In genomic region chr14:50225974-50226297, GRCh38 we compare ENCODE assay signal across 2 cellular contexts.
TF ChIP-seq lines count a peak whose summit lies in the region.

No MANE protein-coding gene starts in this region.

TF ChIP-seq in liver, 16 proteins besides CTCF, POLR2A, EP300 and RAD21 (continued from another document):
- TF ChIP-seq, protein P1, sequence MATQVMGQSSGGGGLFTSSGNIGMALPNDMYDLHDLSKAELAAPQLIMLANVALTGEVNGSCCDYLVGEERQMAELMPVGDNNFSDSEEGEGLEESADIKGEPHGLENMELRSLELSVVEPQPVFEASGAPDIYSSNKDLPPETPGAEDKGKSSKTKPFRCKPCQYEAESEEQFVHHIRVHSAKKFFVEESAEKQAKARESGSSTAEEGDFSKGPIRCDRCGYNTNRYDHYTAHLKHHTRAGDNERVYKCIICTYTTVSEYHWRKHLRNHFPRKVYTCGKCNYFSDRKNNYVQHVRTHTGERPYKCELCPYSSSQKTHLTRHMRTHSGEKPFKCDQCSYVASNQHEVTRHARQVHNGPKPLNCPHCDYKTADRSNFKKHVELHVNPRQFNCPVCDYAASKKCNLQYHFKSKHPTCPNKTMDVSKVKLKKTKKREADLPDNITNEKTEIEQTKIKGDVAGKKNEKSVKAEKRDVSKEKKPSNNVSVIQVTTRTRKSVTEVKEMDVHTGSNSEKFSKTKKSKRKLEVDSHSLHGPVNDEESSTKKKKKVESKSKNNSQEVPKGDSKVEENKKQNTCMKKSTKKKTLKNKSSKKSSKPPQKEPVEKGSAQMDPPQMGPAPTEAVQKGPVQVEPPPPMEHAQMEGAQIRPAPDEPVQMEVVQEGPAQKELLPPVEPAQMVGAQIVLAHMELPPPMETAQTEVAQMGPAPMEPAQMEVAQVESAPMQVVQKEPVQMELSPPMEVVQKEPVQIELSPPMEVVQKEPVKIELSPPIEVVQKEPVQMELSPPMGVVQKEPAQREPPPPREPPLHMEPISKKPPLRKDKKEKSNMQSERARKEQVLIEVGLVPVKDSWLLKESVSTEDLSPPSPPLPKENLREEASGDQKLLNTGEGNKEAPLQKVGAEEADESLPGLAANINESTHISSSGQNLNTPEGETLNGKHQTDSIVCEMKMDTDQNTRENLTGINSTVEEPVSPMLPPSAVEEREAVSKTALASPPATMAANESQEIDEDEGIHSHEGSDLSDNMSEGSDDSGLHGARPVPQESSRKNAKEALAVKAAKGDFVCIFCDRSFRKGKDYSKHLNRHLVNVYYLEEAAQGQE (IDR thresholded peaks at IDR 0.05) = no peak
- TF ChIP-seq TAF1 (conservative IDR thresholded peaks at IDR 0.05) (no peak), GABPA (IDR thresholded peaks at IDR 0.05 in 1 of 2, conservative IDR thresholded peaks at IDR 0.05 in 1 of 2) (no peak)
TF ChIP-seq in liver: peak in this region for 0.

TF ChIP-seq in HepG2, 621 proteins besides CTCF, POLR2A, EP300 and RAD21:
- TF ChIP-seq ZNF281 (CRISPR knock-in tag; IDR thresholded peaks at IDR 0.05; ENCODE audit: borderline replicate concordance) (no peak), GLI4 (CRISPR knock-in tag; IDR thresholded peaks at IDR 0.05; ENCODE audit: borderline replicate concordance) (no peak), ZNF672 (CRISPR knock-in tag; IDR thresholded peaks at IDR 0.05) (no peak), ZNF10 (CRISPR knock-in tag; IDR thresholded peaks at IDR 0.05; ENCODE audit: borderline replicate concordance, low read depth) (no peak), REPIN1 (CRISPR knock-in tag; IDR thresholded peaks at IDR 0.05; ENCODE audit: borderline replicate concordance, low read depth) (no peak), ZNF343 (CRISPR knock-in tag; IDR thresholded peaks at IDR 0.05) (no peak), SKIL (CRISPR knock-in tag; IDR thresholded peaks at IDR 0.05; ENCODE audit: borderline replicate concordance) (no peak), STAG1 (CRISPR knock-in tag; IDR thresholded peaks at IDR 0.05) (no peak), SIN3B (IDR thresholded peaks at IDR 0.05; ENCODE audit: low read length) (no peak), TOE1 (CRISPR knock-in tag; IDR thresholded peaks at IDR 0.05) (no peak), ZNF33A (CRISPR knock-in tag; IDR thresholded peaks at IDR 0.05; ENCODE audit: borderline replicate concordance) (no peak), ZNF550 (CRISPR knock-in tag; IDR thresholded peaks at IDR 0.05; ENCODE audit: borderline replicate concordance) (no peak), FOSL2 (CRISPR knock-in tag; IDR thresholded peaks at IDR 0.05) (no peak), ZKSCAN8 (CRISPR knock-in tag; IDR thresholded peaks at IDR 0.05; ENCODE audit: borderline replicate concordance) (no peak), ZNF552 (CRISPR knock-in tag; IDR thresholded peaks at IDR 0.05; ENCODE audit: borderline replicate concordance) (no peak)
- TF ChIP-seq, protein P2, sequence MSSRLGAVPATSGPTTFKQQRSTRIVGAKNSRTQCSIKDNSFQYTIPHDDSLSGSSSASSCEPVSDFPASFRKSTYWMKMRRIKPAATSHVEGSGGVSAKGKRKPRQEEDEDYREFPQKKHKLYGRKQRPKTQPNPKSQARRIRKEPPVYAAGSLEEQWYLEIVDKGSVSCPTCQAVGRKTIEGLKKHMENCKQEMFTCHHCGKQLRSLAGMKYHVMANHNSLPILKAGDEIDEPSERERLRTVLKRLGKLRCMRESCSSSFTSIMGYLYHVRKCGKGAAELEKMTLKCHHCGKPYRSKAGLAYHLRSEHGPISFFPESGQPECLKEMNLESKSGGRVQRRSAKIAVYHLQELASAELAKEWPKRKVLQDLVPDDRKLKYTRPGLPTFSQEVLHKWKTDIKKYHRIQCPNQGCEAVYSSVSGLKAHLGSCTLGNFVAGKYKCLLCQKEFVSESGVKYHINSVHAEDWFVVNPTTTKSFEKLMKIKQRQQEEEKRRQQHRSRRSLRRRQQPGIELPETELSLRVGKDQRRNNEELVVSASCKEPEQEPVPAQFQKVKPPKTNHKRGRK (CRISPR knock-in tag; IDR thresholded peaks at IDR 0.05) = no peak
